Comparison of ENCODE assay signal across 22 cellular contexts in genomic region chr11:66547662-66548009, GRCh38. TPM values are rescaled to one million over a fixed set of nuclear protein-coding genes. Genes with fewer than 3 reads are reported as not detected.
DNase-seq lines count a peak whose midpoint lies in the region; ATAC-seq and TF ChIP-seq lines count a peak whose summit lies in the region.
"Had no signal": no experiment of that assay in that cellular context is flagged by ENCODE, and none has a peak within 500 bp of the region (broad histone marks: within the 10 kb centered on the region; RNA-seq: fewer than 3 reads in every experiment).

No MANE protein-coding gene starts in this region.

- H3K9me3 Mint-ChIP-seq in WTC11: no peaks in the 10 kb centered on the region
- H3K9me3 Mint-ChIP-seq: activated naive CD4-positive, alpha-beta T cell treated with anti-CD3 and anti-CD28 coated beads, Interleukin-2, amount 50 U/mL, for 24 hours had no signal

- no peak for TF ChIP-seq POLR2A in transverse colon (IDR thresholded peaks at IDR 0.05)

- WGBS in transverse colon (ENCODE audit: low coverage in 1 of 2), 2 donors: 53% methylated on average over 5 of the region's 5 CpGs; no CpG with 5 or more reads in 1 of the 2 donors

- H3K9me3 ChIP-seq in cardiac muscle cell (ENCODE audit: low read depth): no peaks in the 10 kb centered on the region
- H3K9me3 ChIP-seq in left ventricle myocardium inferior (replicated peaks): no peaks in the 10 kb centered on the region
- no peaks in the 10 kb centered on the region for H3K9me3 ChIP-seq in iPS-20b (ENCODE audit: insufficient read depth, low read depth, low read length)
- no peaks in the 10 kb centered on the region for H3K9me3 ChIP-seq in skeletal muscle tissue (ENCODE audit: control insufficient read depth in 3 of 3, low read length in 3 of 3)
- H3K9me3 ChIP-seq in transverse colon: no peaks in the 10 kb centered on the region
- H3K9me3 ChIP-seq: sigmoid colon, vagina had no signal

- H3K4me1 ChIP-seq in cardiac muscle cell (ENCODE audit: low read depth) (peaks cover 4% of the 10 kb centered on the region), left ventricle myocardium inferior (peaks cover 36% of the 10 kb centered on the region), iPS-20b (ENCODE audit: insufficient read depth, low read length) (peaks cover 12% of the 10 kb centered on the region), skeletal muscle tissue (ENCODE audit: control insufficient read depth in 3 of 3, insufficient read depth in 3 of 3, low read length in 3 of 3) (peaks cover 53 to 88% (median 54%) of the 10 kb centered on the region in 3 donors), transverse colon (peaks cover 6 to 30% (median 19%) of the 10 kb centered on the region in 4 donors)

- H3K4me3 ChIP-seq in cardiac muscle cell: peak overlapping the region; percentile 71
- H3K4me3 ChIP-seq in left ventricle myocardium inferior: no peak overlapping the region
- peak overlapping the region; percentile 77 for H3K4me3 ChIP-seq in iPS-20b (ENCODE audit: low read length)
- peak overlapping the region; percentile 35 to 78 (median 61) for H3K4me3 ChIP-seq in skeletal muscle tissue (ENCODE audit: low read length in 3 of 3)
- no peak overlapping the region for H3K4me3 ChIP-seq in transverse colon
- H3K4me3 ChIP-seq: SK-N-MC had no signal

- H3K4me3 Mint-ChIP-seq in WTC11: peak overlapping the region; percentile 85

- no peak for ATAC-seq in WTC11

- H3K36me3 ChIP-seq in cardiac muscle cell: no peaks in the 10 kb centered on the region
- H3K36me3 ChIP-seq in left ventricle myocardium inferior: peaks cover 10% of the 10 kb centered on the region
- H3K36me3 ChIP-seq in iPS-20b (ENCODE audit: insufficient read depth, low read depth, low read length): no peaks in the 10 kb centered on the region
- peaks cover 2 to 21% (median 7%) of the 10 kb centered on the region in 3 donors for H3K36me3 ChIP-seq in skeletal muscle tissue (ENCODE audit: control insufficient read depth in 3 of 3, insufficient read depth in 3 of 3, low read length in 3 of 3)
- H3K36me3 ChIP-seq in transverse colon: no peaks in the 10 kb centered on the region
- H3K36me3 ChIP-seq: vagina had no signal

- in situ Hi-C loops in transverse colon (cut with MboI; ENCODE audit: low pct_ligation_motif_present in 1 of 4, low pct_unique_long_range_greater_than_20kb in 1 of 4, low sequenced_read_pairs in 3 of 4): no loop called here

- TF ChIP-seq CTCF in cardiac muscle cell (IDR thresholded peaks at IDR 0.05; ENCODE audit: low read depth, low read length) (no peak), left ventricle myocardium inferior (IDR thresholded peaks at IDR 0.05; ENCODE audit: borderline replicate concordance) (no peak), WTC11 (IDR thresholded peaks at IDR 0.05) (no peak), transverse colon (IDR thresholded peaks at IDR 0.05) (no peak)

- H3K27ac ChIP-seq in cardiac muscle cell (peak overlapping the region; percentile 78), left ventricle myocardium inferior (replicated peaks) (no peak overlapping the region), iPS-20b (ENCODE audit: low read length) (no peak overlapping the region), skeletal muscle tissue (ENCODE audit: low read depth, low read length) (peak overlapping the region; percentile 90), substantia nigra (ENCODE audit: low read depth, low read length, poor library complexity, severe bottlenecking) (no peak overlapping the region), transverse colon (peak overlapping the region in 1 of 4 donors; percentile 85)
- H3K27ac ChIP-seq: SK-N-MC, vagina had no signal

- no peak for TF ChIP-seq EP300 in transverse colon (IDR thresholded peaks at IDR 0.05; ENCODE audit: low read depth)

- H3K9ac ChIP-seq in iPS-20b (ENCODE audit: low read depth, low read length) (peak overlapping the region; percentile 53; the same call in 1 of the 2 replicates), skeletal muscle tissue (ENCODE audit: low read depth in 1 of 3, low read length in 3 of 3) (peak overlapping the region; percentile 73 to 90 (median 74))

- peak in 1 of 2 donors; percentile 80 for DNase-seq in cardiac muscle cell (ENCODE audit: low read depth in 1 of 2, low spot score in 1 of 2)
- DNase-seq in left ventricle myocardium inferior: no peak
- peak; percentile 41 for DNase-seq in WTC11 (ENCODE audit: low spot score)
- no peak for DNase-seq in substantia nigra (lab: John Stamatoyannopoulos, UW)
- DNase-seq in transverse colon: no peak
- no peak for DNase-seq in pons (ENCODE audit: low spot score)
- DNase-seq: activated CD4-positive, alpha-beta T cell treated with anti-CD3 and anti-CD28 coated beads for 48 hours; activated T-cell treated with anti-CD3 and anti-CD28 coated beads, Interleukin-2, amount 50 U/mL, for 1 hour; cortex of kidney; NCI-H187; NCI-H748 treated with DMSO at 0.1 percent for 48 hours; nucleus accumbens; sigmoid colon; stimulated activated CD4-positive, alpha-beta T cell treated with anti-CD3 and anti-CD28 coated beads, Interleukin-1b, Interleukin-23, amount 100 ng/mL, for 48 hours had no signal

- H3K27me3 ChIP-seq in cardiac muscle cell (no peaks in the 10 kb centered on the region), left ventricle myocardium inferior (ENCODE audit: low read depth) (no peaks in the 10 kb centered on the region), iPS-20b (ENCODE audit: insufficient read depth, low read length) (no peaks in the 10 kb centered on the region), skeletal muscle tissue (ENCODE audit: control insufficient read depth in 3 of 3, insufficient read depth in 3 of 3, low read length in 3 of 3) (no peaks in the 10 kb centered on the region), transverse colon (peaks cover 11% of the 10 kb centered on the region)
- H3K27me3 ChIP-seq: sigmoid colon, vagina had no signal

- peaks cover 38% of the 10 kb centered on the region for H3K4me1 Mint-ChIP-seq in WTC11

- POLR2A ChIA-PET in WTC11 (lab: Charles Lee): no interaction called here

- no peaks in the 10 kb centered on the region for H3K27me3 Mint-ChIP-seq in WTC11 (ENCODE audit: low read depth)
- H3K27me3 Mint-ChIP-seq: activated naive CD4-positive, alpha-beta T cell treated with anti-CD3 and anti-CD28 coated beads, Interleukin-2, amount 50 U/mL, for 24 hours had no signal

- H3K36me3 Mint-ChIP-seq in WTC11: no peaks in the 10 kb centered on the region; the same call in 1 of the 2 replicates
- H3K36me3 Mint-ChIP-seq: activated naive CD4-positive, alpha-beta T cell treated with anti-CD3 and anti-CD28 coated beads, Interleukin-2, amount 50 U/mL, for 24 hours had no signal

- H3K27ac Mint-ChIP-seq in WTC11: no peak overlapping the region
- H3K27ac Mint-ChIP-seq: activated naive CD4-positive, alpha-beta T cell treated with anti-CD3 and anti-CD28 coated beads, Interleukin-2, amount 50 U/mL, for 24 hours had no signal

- intact Hi-C loops in left ventricle myocardium inferior (cut with micrococcal nuclease): no loop called here
- intact Hi-C loops in transverse colon (cut with DNase I; ENCODE audit: low total_unique reads): no loop called here

- CTCF ChIA-PET in WTC11 (lab: Charles Lee): interaction anchor here (0.9 to 2.9 kb wide), 4 partner anchors 12 to 130 kb away, joined by 3 to 16 read pairs (median 4); partner anchors contain the start of genes CCDC87, CCS, PELI3 and RBM4B

TF ChIP-seq in WTC11, 78 proteins besides CTCF, POLR2A, EP300 and RAD21:
- TF ChIP-seq MAX (CRISPR knock-in tag; IDR thresholded peaks at IDR 0.05) (0 out of 2 replicates have a peak, but pooled peaks have one; percentile 5), ZBTB43 (CRISPR knock-in tag; IDR thresholded peaks at IDR 0.05) (no peak)
TF ChIP-seq in WTC11: peak in this region for 1.

RNA-seq across cellular contexts. Expression of gene ACTN3, which starts 0.9 kb away (rescaled TPM):
- 74.2 and 189 TPM in 2 replicates for total RNA-seq in cardiac muscle cell
- polyA plus RNA-seq in cardiac muscle cell: 111 and 322 TPM in 2 replicates
- total RNA-seq in left ventricle myocardium inferior: not detected
- 18.5 to 20.4 TPM (median 19.2 TPM) in 3 replicates for total RNA-seq in WTC11 (2021)
- total RNA-seq in skeletal muscle tissue: 156 TPM
- total RNA-seq in transverse colon: not detected
- total RNA-seq: HT1080, kidney epithelial cell, MCF 10A, vagina had no signal
- polyA plus RNA-seq: sigmoid colon had no signal

RNA-seq across cellular contexts. Expression of gene ZDHHC24, which starts 1.8 kb away (rescaled TPM):
- total RNA-seq in cardiac muscle cell (14.7 and 21.6 TPM in 2 replicates), left ventricle myocardium inferior (5.2 TPM), WTC11 (2021) (11.1 to 14.8 TPM (median 13.7 TPM) in 3 replicates), skeletal muscle tissue (3.7 TPM), transverse colon (10 to 100 TPM; 12.1 to 34.4 (median 13.8) TPM)
- 15.2 and 16.9 TPM in 2 replicates for polyA plus RNA-seq in cardiac muscle cell

RNA-seq across cellular contexts. Expression of gene CTSF, which starts 20.8 kb away (rescaled TPM):
- total RNA-seq in cardiac muscle cell: 15.2 and 45.6 TPM in 2 replicates
- polyA plus RNA-seq in cardiac muscle cell: 16.8 and 51.0 TPM in 2 replicates
- 48.6 TPM for total RNA-seq in left ventricle myocardium inferior
- total RNA-seq in WTC11 (2021): 4.4 to 4.9 TPM (median 4.7 TPM) in 3 replicates
- 27.1 TPM for total RNA-seq in skeletal muscle tissue
- 10 to 100 TPM; 23.5 to 80.6 (median 39.0) TPM for total RNA-seq in transverse colon

RNA-seq across cellular contexts. Expression of gene BBS1, which starts 37.2 kb away (rescaled TPM):
- total RNA-seq in cardiac muscle cell (100 and 106 TPM in 2 replicates), left ventricle myocardium inferior (16.9 TPM), WTC11 (2021) (22.9 to 26.8 TPM (median 24.1 TPM) in 3 replicates), skeletal muscle tissue (14.6 TPM), transverse colon (100 to 1,000 TPM in 1 of 4 donors, 10 to 100 TPM in 3; 33.3 to 146 (median 56.0) TPM)
- 59.7 and 62.7 TPM in 2 replicates for polyA plus RNA-seq in cardiac muscle cell

RNA-seq across cellular contexts. Expression of gene CCDC87, which starts 45.2 kb away (rescaled TPM):
- total RNA-seq in cardiac muscle cell (2.7 and 3.9 TPM in 2 replicates), left ventricle myocardium inferior (0.41 TPM), WTC11 (2021) (0.71 to 0.85 TPM (median 0.80 TPM) in 3 replicates), skeletal muscle tissue (not detected), transverse colon (under 1 TPM in 2 of 4 donors, not detected in 2; 0.32 to 0.96 TPM)
- 1.2 and 4.8 TPM in 2 replicates for polyA plus RNA-seq in cardiac muscle cell
- total RNA-seq: MCF 10A had no signal

Comparison
In these comparisons a context has a peak if more than half of its experiments do, and no peak if none do; other contexts are left out.
1. H3K27ac ChIP-seq: peak in cardiac muscle cell (single experiment) and skeletal muscle tissue (single experiment); none in left ventricle myocardium inferior (single experiment), iPS-20b (single experiment) and substantia nigra (single experiment).
2. H3K4me3 ChIP-seq: peak in cardiac muscle cell (single experiment), iPS-20b (single experiment) and skeletal muscle tissue (3 of 3); none in left ventricle myocardium inferior (single experiment) and transverse colon (0 of 4).
3. RNA of gene ACTN3, which starts 0.9 kb away (total RNA-seq): 74.2 to 189 TPM in cardiac muscle cell, 156 TPM in skeletal muscle tissue (single experiment) and 18.5 to 20.4 TPM in WTC11; not detected in left ventricle myocardium inferior (single experiment) and not detected in transverse colon; every median in the first group is over 10 times any median in the second.